17 cellular contexts compared by ENCODE assay signal in the genomic region with DNA sequence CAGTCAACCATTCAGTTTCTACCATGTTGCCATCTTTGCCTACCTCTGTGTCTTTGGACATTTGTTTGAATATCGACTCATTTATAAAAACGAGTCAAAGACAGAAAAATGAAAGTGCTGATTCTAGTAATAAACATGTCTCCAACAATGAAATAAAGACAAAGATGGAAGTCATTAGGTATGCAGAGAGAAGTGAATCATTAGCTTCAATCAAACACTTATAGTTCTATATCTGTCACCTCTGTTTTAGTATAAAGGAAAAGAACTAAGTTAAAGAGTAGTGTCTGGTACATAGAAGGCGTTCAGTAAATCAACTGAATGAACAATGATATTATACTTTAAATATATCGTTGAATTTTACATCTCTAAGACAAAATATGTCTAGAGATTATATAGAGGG. TPM values are rescaled to one million over a fixed set of nuclear protein-coding genes. Genes with fewer than 3 reads are reported as not detected.
DNase-seq lines count a peak whose midpoint lies in the region; ATAC-seq and TF ChIP-seq lines count a peak whose summit lies in the region.
"Had no signal": no experiment of that assay in that cellular context is flagged by ENCODE, and none has a peak within 500 bp of the region (broad histone marks: within the 10 kb centered on the region; RNA-seq: fewer than 3 reads in every experiment).

No MANE protein-coding gene starts in this region.

- no peak for ATAC-seq in naive thymus-derived CD8-positive, alpha-beta T cell
- ATAC-seq in GM18502 (IDR thresholded peaks at IDR 0.05; ENCODE audit: poor library complexity, unreplicated experiment) (no peak), upper lobe of right lung (no peak), GM21619 (IDR thresholded peaks at IDR 0.05; ENCODE audit: unreplicated experiment) (no peak)

- no peaks in the 10 kb centered on the region for H3K36me3 ChIP-seq in upper lobe of right lung
- H3K36me3 ChIP-seq: prostate gland had no signal

- no peaks in the 10 kb centered on the region for H3K36me3 Mint-ChIP-seq in activated naive CD8-positive, alpha-beta T cell
- no peaks in the 10 kb centered on the region for H3K36me3 Mint-ChIP-seq in activated naive CD8-positive, alpha-beta T cell treated with anti-CD3 and anti-CD28 coated beads for 36 hours
- no peaks in the 10 kb centered on the region for H3K36me3 Mint-ChIP-seq in brain
- no peaks in the 10 kb centered on the region for H3K36me3 Mint-ChIP-seq in naive thymus-derived CD8-positive, alpha-beta T cell
- no peaks in the 10 kb centered on the region for H3K36me3 Mint-ChIP-seq in type B pancreatic cell
- H3K36me3 Mint-ChIP-seq: naive B cell; stimulated activated naive B cell treated with anti-CD40 and anti-IgM and Interleukin-4, amounts not matched to agents 10 μg/mL and 1 μg/mL and 100 μg/mL, for 72 hours had no signal

- H3K4me3 ChIP-seq in upper lobe of right lung: no peak overlapping the region
- H3K4me3 ChIP-seq: prostate gland had no signal

- POLR2A ChIA-PET in naive thymus-derived CD8-positive, alpha-beta T cell (lab: Charles Lee): interaction anchor here (2.1 kb wide), 1 partner anchor 8 kb away, joined by 10 read pairs; no protein-coding TSS in a partner anchor

- H3K9me3 Mint-ChIP-seq in activated naive CD8-positive, alpha-beta T cell (ENCODE audit: low read depth): no peaks in the 10 kb centered on the region
- H3K9me3 Mint-ChIP-seq in activated naive CD8-positive, alpha-beta T cell treated with anti-CD3 and anti-CD28 coated beads for 36 hours: no peaks in the 10 kb centered on the region
- H3K9me3 Mint-ChIP-seq in brain (no peaks in the 10 kb centered on the region), type B pancreatic cell (no peaks in the 10 kb centered on the region)
- H3K9me3 Mint-ChIP-seq in naive thymus-derived CD8-positive, alpha-beta T cell: peaks cover 0 to 2% (median 0%) of the 10 kb centered on the region in 9 donors
- H3K9me3 Mint-ChIP-seq: HFFc6; naive B cell; stimulated activated naive B cell treated with anti-CD40 and anti-IgM and Interleukin-4, amounts not matched to agents 10 μg/mL and 1 μg/mL and 100 μg/mL, for 72 hours had no signal

- H3K27me3 ChIP-seq in upper lobe of right lung: no peaks in the 10 kb centered on the region

- no peaks in the 10 kb centered on the region for H3K9me3 ChIP-seq in upper lobe of right lung
- H3K9me3 ChIP-seq: prostate gland had no signal

- H3K4me3 Mint-ChIP-seq in activated naive CD8-positive, alpha-beta T cell: peak overlapping the region; percentile 84
- no peak overlapping the region for H3K4me3 Mint-ChIP-seq in activated naive CD8-positive, alpha-beta T cell treated with anti-CD3 and anti-CD28 coated beads for 36 hours
- H3K4me3 Mint-ChIP-seq in brain: peak overlapping the region in 4 of 5 experiments; percentile 2 to 89 (median 52)
- H3K4me3 Mint-ChIP-seq in naive thymus-derived CD8-positive, alpha-beta T cell: peak overlapping the region in 6 of 10 donors; percentile 3 to 90 (median 83)
- peak overlapping the region; percentile 90 for H3K4me3 Mint-ChIP-seq in type B pancreatic cell
- H3K4me3 Mint-ChIP-seq: stimulated activated naive B cell treated with anti-CD40 and anti-IgM and Interleukin-4, amounts not matched to agents 10 μg/mL and 1 μg/mL and 100 μg/mL, for 72 hours had no signal

- no peaks in the 10 kb centered on the region for H3K27me3 Mint-ChIP-seq in activated naive CD8-positive, alpha-beta T cell
- H3K27me3 Mint-ChIP-seq in activated naive CD8-positive, alpha-beta T cell treated with anti-CD3 and anti-CD28 coated beads for 36 hours: peaks cover 9% of the 10 kb centered on the region
- H3K27me3 Mint-ChIP-seq in brain (peaks cover 17% of the 10 kb centered on the region), type B pancreatic cell (peaks cover 30% of the 10 kb centered on the region)
- H3K27me3 Mint-ChIP-seq in naive thymus-derived CD8-positive, alpha-beta T cell: no peaks in the 10 kb centered on the region

- intact Hi-C loops in upper lobe of right lung (cut with DNase I): no loop called here

- peaks cover 32% of the 10 kb centered on the region for H3K4me1 Mint-ChIP-seq in activated naive CD8-positive, alpha-beta T cell (ENCODE audit: low read depth)
- peaks cover 23% of the 10 kb centered on the region for H3K4me1 Mint-ChIP-seq in activated naive CD8-positive, alpha-beta T cell treated with anti-CD3 and anti-CD28 coated beads for 36 hours
- H3K4me1 Mint-ChIP-seq in brain (peaks cover 23% of the 10 kb centered on the region), type B pancreatic cell (ENCODE audit: unreplicated experiment) (peaks cover 23% of the 10 kb centered on the region)
- peaks cover 17 to 41% (median 29%) of the 10 kb centered on the region in 4 donors for H3K4me1 Mint-ChIP-seq in naive thymus-derived CD8-positive, alpha-beta T cell

- H3K4me1 ChIP-seq in upper lobe of right lung: peaks cover 9% of the 10 kb centered on the region
- H3K4me1 ChIP-seq: prostate gland had no signal

- no peak overlapping the region for H3K27ac ChIP-seq in upper lobe of right lung
- H3K27ac ChIP-seq: epithelial cell of prostate had no signal

- TF ChIP-seq CTCF in brain (conservative IDR thresholded peaks at IDR 0.05): no peak
- no peak for TF ChIP-seq CTCF in type B pancreatic cell (conservative IDR thresholded peaks at IDR 0.05)
- TF ChIP-seq CTCF in upper lobe of right lung (IDR thresholded peaks at IDR 0.05): no peak

- DNase-seq in activated naive CD8-positive, alpha-beta T cell treated with anti-CD3 and anti-CD28 coated beads for 36 hours: no peak
- DNase-seq in naive thymus-derived CD8-positive, alpha-beta T cell: no peak
- DNase-seq in type B pancreatic cell (ENCODE audit: extremely low spot score, unreplicated experiment) (no peak), upper lobe of right lung (no peak)
- DNase-seq: activated effector memory CD4-positive, alpha-beta T cell treated with anti-CD3 and anti-CD28 coated beads, Interleukin-2, amount 50 U/mL, for 16 hours; cortex of kidney; HFFc6; naive B cell; NCI-H1436; NCI-H226; stimulated activated naive B cell treated with anti-CD40 and anti-IgM and Interleukin-4, amounts not matched to agents 10 μg/mL and 1 μg/mL and 100 μg/mL, for 72 hours had no signal

- H3K27ac Mint-ChIP-seq in activated naive CD8-positive, alpha-beta T cell: no peak overlapping the region
- H3K27ac Mint-ChIP-seq in activated naive CD8-positive, alpha-beta T cell treated with anti-CD3 and anti-CD28 coated beads for 36 hours: no peak overlapping the region
- no peak overlapping the region for H3K27ac Mint-ChIP-seq in brain
- peak overlapping the region in 4 of 10 donors; percentile 1 to 96 (median 90) for H3K27ac Mint-ChIP-seq in naive thymus-derived CD8-positive, alpha-beta T cell
- peak overlapping the region; percentile 70 for H3K27ac Mint-ChIP-seq in type B pancreatic cell
- H3K27ac Mint-ChIP-seq: stimulated activated naive B cell treated with anti-CD40 and anti-IgM and Interleukin-4, amounts not matched to agents 10 μg/mL and 1 μg/mL and 100 μg/mL, for 72 hours had no signal

RNA-seq across cellular contexts. Expression of a gene that starts 1.7 kb away (rescaled TPM):
- total RNA-seq in activated naive CD8-positive, alpha-beta T cell treated with anti-CD3 and anti-CD28 coated beads for 36 hours: under 1 TPM; 0.16 to 0.26 TPM
- polyA plus RNA-seq in brain (ENCODE audit: insufficient read depth, low read depth, low replicate concordance): 0.15 TPM
- under 1 TPM; 0.68 to 0.77 TPM for total RNA-seq in naive thymus-derived CD8-positive, alpha-beta T cell
- polyA plus RNA-seq in naive thymus-derived CD8-positive, alpha-beta T cell: 10 to 100 TPM in 1 of 3 donors, 1 to 10 TPM in 1, under 1 TPM in 1; 0.92 to 16.3 (median 3.2) TPM
- total RNA-seq in type B pancreatic cell (ENCODE audit: low replicate concordance): 29.6 and 32.4 TPM in 2 replicates
- total RNA-seq in upper lobe of right lung: 6.1 TPM
